In genomic region chr17:77227461-77228223, GRCh38 we compare ENCODE assay signal across 18 cellular contexts.
A peak's percentile ranks its signal among the peaks of the same experiment; 100 is the strongest.
DNase-seq lines count a peak whose midpoint lies in the region; TF ChIP-seq lines count a peak whose summit lies in the region.
"Had no signal": no experiment of that assay in that cellular context is flagged by ENCODE, and none has a peak within 500 bp of the region (broad histone marks: within the 10 kb centered on the region; RNA-seq: fewer than 3 reads in every experiment).

No MANE protein-coding gene starts in this region.

- TF ChIP-seq CTCF in kidney epithelial cell (IDR thresholded peaks at IDR 0.05; ENCODE audit: insufficient read depth, low read length, poor library complexity, severe bottlenecking): peak; percentile 15
- TF ChIP-seq CTCF in Calu3 (IDR thresholded peaks at IDR 0.05; ENCODE audit: unreplicated experiment): no peak

- H3K9me3 Mint-ChIP-seq in Calu3 (ENCODE audit: low read depth, unreplicated experiment): no peaks in the 10 kb centered on the region
- H3K9me3 Mint-ChIP-seq: activated naive CD4-positive, alpha-beta T cell treated with anti-CD3 and anti-CD28 coated beads, Interleukin-2, amount 50 U/mL, for 24 hours had no signal

- H3K4me3 ChIP-seq in H7 (ENCODE audit: insufficient read depth, low read depth, low read length) (no peak overlapping the region), kidney epithelial cell (ENCODE audit: low read depth, low read length) (no peak overlapping the region), skeletal muscle satellite cell (ENCODE audit: low read length) (no peak overlapping the region)

- peak overlapping the region; percentile 26 for H3K9ac ChIP-seq in skeletal muscle satellite cell (ENCODE audit: low read depth, low read length)

- H3K27me3 ChIP-seq in H7 (ENCODE audit: control insufficient read depth, insufficient read depth, low read length): no peaks in the 10 kb centered on the region
- H3K27me3 ChIP-seq in kidney epithelial cell (ENCODE audit: control insufficient read depth, insufficient read depth, low read length): no peaks in the 10 kb centered on the region
- no peaks in the 10 kb centered on the region for H3K27me3 ChIP-seq in skeletal muscle satellite cell (ENCODE audit: control insufficient read depth, insufficient read depth, low read length)
- H3K27me3 ChIP-seq: BE2C, brain microvascular endothelial cell had no signal

- no peak for TF ChIP-seq POLR2A in erythroblast (IDR thresholded peaks at IDR 0.05; ENCODE audit: low read length)

- H3K4me2 ChIP-seq in skeletal muscle satellite cell (ENCODE audit: low read length): no peak overlapping the region

- CTCF ChIA-PET in Calu3 (lab: Charles Lee): interaction anchor here (1.2 kb wide), 1 partner anchor 28 kb away, joined by 4 read pairs; no protein-coding TSS in a partner anchor

- peak; percentile 58 for DNase-seq in H7
- DNase-seq in kidney epithelial cell (ENCODE audit: low read depth): no peak
- DNase-seq in SKM-1 treated with dmso at 0.1 percent for 144 hours (lab: John Stamatoyannopoulos, UW; ENCODE audit: unreplicated experiment): no peak
- no peak for DNase-seq in Calu3
- DNase-seq in stimulated activated CD4-positive, alpha-beta T cell treated with anti-CD3 and anti-CD28 coated beads, Interleukin-4, amount 100 ng/mL, for 4 hours: no peak
- no peak for DNase-seq in erythroblast (lab: John Stamatoyannopoulos, UW)
- DNase-seq: activated CD4-positive, alpha-beta T cell treated with anti-CD3 and anti-CD28 coated beads for 1 hour; activated T-cell treated with anti-CD3 and anti-CD28 coated beads for 4 hours; BE2C; brain microvascular endothelial cell; kidney glomerular epithelial cell; NCI-H2081; NCI-H774; stimulated activated CD4-positive, alpha-beta T cell treated with anti-CD3 and anti-CD28 coated beads, Interleukin-2, amount 100 ng/mL, for 24 hours had no signal

- no peaks in the 10 kb centered on the region for H3K36me3 ChIP-seq in H7 (replicated peaks; ENCODE audit: control insufficient read depth, insufficient read depth, low read length)
- no peaks in the 10 kb centered on the region for H3K36me3 ChIP-seq in kidney epithelial cell (ENCODE audit: control insufficient read depth, insufficient read depth, low read length)
- no peaks in the 10 kb centered on the region for H3K36me3 ChIP-seq in skeletal muscle satellite cell (ENCODE audit: insufficient read depth, low read length)
- H3K36me3 ChIP-seq: BE2C had no signal

- H3K27ac ChIP-seq in cingulate gyrus (ENCODE audit: low read depth, low read length): peak overlapping the region; percentile 72
- H3K27ac ChIP-seq: brain microvascular endothelial cell had no signal

- H3K27me3 Mint-ChIP-seq in Calu3 (ENCODE audit: unreplicated experiment): no peaks in the 10 kb centered on the region
- H3K27me3 Mint-ChIP-seq: activated naive CD4-positive, alpha-beta T cell treated with anti-CD3 and anti-CD28 coated beads, Interleukin-2, amount 50 U/mL, for 24 hours had no signal

- no peaks in the 10 kb centered on the region for H3K9me3 ChIP-seq in skeletal muscle satellite cell (replicated peaks; ENCODE audit: low read length)
- H3K9me3 ChIP-seq: BE2C had no signal

- BruUV-seq in Calu3 (replicated peaks; lab: Mats Ljungman, UMichigan): no TSS peak

- H3K4me1 ChIP-seq in skeletal muscle satellite cell (ENCODE audit: control insufficient read depth, insufficient read depth, low read length): peaks cover 7% of the 10 kb centered on the region
- H3K4me1 ChIP-seq: BE2C had no signal

- H3K4me3 Mint-ChIP-seq in Calu3 (ENCODE audit: low read depth, unreplicated experiment): no peak overlapping the region
- H3K4me3 Mint-ChIP-seq: activated naive CD4-positive, alpha-beta T cell treated with anti-CD3 and anti-CD28 coated beads, Interleukin-2, amount 50 U/mL, for 24 hours; T-helper 2 cell treated with Interferon-gamma antibody and Interleukin-4, amounts not matched to agents 5 μg/mL and 100 μg/mL, for 36 hours had no signal

- no peaks in the 10 kb centered on the region for H3K36me3 Mint-ChIP-seq in Calu3 (ENCODE audit: insufficient read depth, unreplicated experiment)
- H3K36me3 Mint-ChIP-seq: activated naive CD4-positive, alpha-beta T cell treated with anti-CD3 and anti-CD28 coated beads, Interleukin-2, amount 50 U/mL, for 24 hours had no signal

- no peak overlapping the region for H3K27ac Mint-ChIP-seq in Calu3 (ENCODE audit: unreplicated experiment)
- H3K27ac Mint-ChIP-seq: activated naive CD4-positive, alpha-beta T cell treated with anti-CD3 and anti-CD28 coated beads, Interleukin-2, amount 50 U/mL, for 24 hours; T-helper 2 cell treated with Interferon-gamma antibody and Interleukin-4, amounts not matched to agents 5 μg/mL and 100 μg/mL, for 36 hours had no signal

- intact Hi-C loops in Calu3 (cut with micrococcal nuclease; ENCODE audit: unreplicated experiment): no loop called here

- no peaks in the 10 kb centered on the region for H3K4me1 Mint-ChIP-seq in Calu3 (ENCODE audit: low read depth, unreplicated experiment)
- H3K4me1 Mint-ChIP-seq: activated naive CD4-positive, alpha-beta T cell treated with anti-CD3 and anti-CD28 coated beads, Interleukin-2, amount 50 U/mL, for 24 hours had no signal
